In genomic region chr3:70849911-70850699, GRCh38 we compare ENCODE assay signal across 1 cellular context.
TF ChIP-seq lines count a peak whose summit lies in the region.

No MANE protein-coding gene starts in this region.

TF ChIP-seq in GM23338, 12 proteins besides CTCF, POLR2A, EP300 and RAD21 (continued from another document):
- TF ChIP-seq ZNF462 (CRISPR knock-in tag; IDR thresholded peaks at IDR 0.05) (no peak), CREB1 (CRISPR knock-in tag; IDR thresholded peaks at IDR 0.05; ENCODE audit: low read depth) (no peak), POLR2AphosphoS5 (IDR thresholded peaks at IDR 0.05; ENCODE audit: low read depth) (no peak), EZH2 (IDR thresholded peaks at IDR 0.05; ENCODE audit: low read depth, unreplicated experiment) (no peak), JUNB (IDR thresholded peaks at IDR 0.05; ENCODE audit: unreplicated experiment) (no peak), ZNF331 (CRISPR knock-in tag; IDR thresholded peaks at IDR 0.05; ENCODE audit: low read depth) (no peak), EZH2phosphoT487 (IDR thresholded peaks at IDR 0.05; ENCODE audit: unreplicated experiment) (no peak)
